9 cellular contexts compared by ENCODE assay signal in genomic region chr14:103104654-103105511, GRCh38. TPM values are rescaled to one million over a fixed set of nuclear protein-coding genes. Genes with fewer than 3 reads are reported as not detected.
A peak's percentile ranks its signal among the peaks of the same experiment; 100 is the strongest.
DNase-seq lines count a peak whose midpoint lies in the region; ATAC-seq and TF ChIP-seq lines count a peak whose summit lies in the region.
"Had no signal": no experiment of that assay in that cellular context is flagged by ENCODE, and none has a peak within 500 bp of the region (broad histone marks: within the 10 kb centered on the region; RNA-seq: fewer than 3 reads in every experiment).

No MANE protein-coding gene starts in this region.

- H3F3A ChIP-seq in neural progenitor cell (ENCODE audit: low read depth): no peaks in the 10 kb centered on the region

- no peaks in the 10 kb centered on the region for H3K36me3 Mint-ChIP-seq in activated T-cell treated with anti-CD3 and anti-CD28 coated beads, Interleukin-2, amount 50 U/mL, for 4 hours (ENCODE audit: insufficient read depth)
- no peaks in the 10 kb centered on the region for H3K36me3 Mint-ChIP-seq in neural progenitor cell

- peak overlapping the region; percentile 11 for H3K27ac Mint-ChIP-seq in neural progenitor cell

- H3K27me3 Mint-ChIP-seq in activated T-cell treated with anti-CD3 and anti-CD28 coated beads, Interleukin-2, amount 50 U/mL, for 4 hours (ENCODE audit: low read depth): peaks cover 53% of the 10 kb centered on the region
- H3K27me3 Mint-ChIP-seq in neural progenitor cell (ENCODE audit: insufficient read depth, low read depth): peaks cover 31% of the 10 kb centered on the region

- H3K4me1 Mint-ChIP-seq in activated T-cell treated with anti-CD3 and anti-CD28 coated beads, Interleukin-2, amount 50 U/mL, for 4 hours (ENCODE audit: low read depth): peaks cover 8% of the 10 kb centered on the region
- peaks cover 15% of the 10 kb centered on the region for H3K4me1 Mint-ChIP-seq in neural progenitor cell

- intact Hi-C loops in thyroid gland (cut with DNase I): loop anchor here (5.0 kb wide), 2 partner anchors 37 to 187 kb away; no protein-coding TSS in a partner anchor

- H3K27me3 ChIP-seq in DND-41 (ENCODE audit: insufficient read depth, low read length, poor library complexity) (no peaks in the 10 kb centered on the region), neural progenitor cell (peaks cover 36% of the 10 kb centered on the region), thyroid gland (peaks cover 9% of the 10 kb centered on the region)

- H3K27ac ChIP-seq in DND-41 (ENCODE audit: low read length): no peak overlapping the region
- H3K27ac ChIP-seq in neural progenitor cell: no peak overlapping the region
- H3K27ac ChIP-seq in thyroid gland: no peak overlapping the region

- H3K4me2 ChIP-seq in DND-41 (ENCODE audit: insufficient read depth, low read length) (peak overlapping the region; percentile 19; the same call in 1 of the 2 replicates), neural progenitor cell (peak overlapping the region; percentile 58)

- no peak overlapping the region for H3K4me3 ChIP-seq in DND-41 (ENCODE audit: low read depth in 1 of 2, low read length in 2 of 2)
- H3K4me3 ChIP-seq in neural progenitor cell: peak overlapping the region; percentile 18
- no peak overlapping the region for H3K4me3 ChIP-seq in thyroid gland (replicated peaks in 1 of 3)

- WGBS in thyroid gland, 2 donors: 9 to 12% methylated on average over 27 to 34 of the region's 61 CpGs

- H3K4me3 Mint-ChIP-seq in activated T-cell treated with anti-CD3 and anti-CD28 coated beads, Interleukin-2, amount 50 U/mL, for 4 hours: no peak overlapping the region
- H3K4me3 Mint-ChIP-seq in neural progenitor cell: peak overlapping the region; percentile 42

- H3K9ac ChIP-seq in DND-41 (ENCODE audit: low read depth, low read length) (no peak overlapping the region), neural progenitor cell (no peak overlapping the region)

- TF ChIP-seq POLR2A in thyroid gland (IDR thresholded peaks at IDR 0.05): no peak

- 0 out of 2 replicates have a peak, but pooled peaks cover 3% of the 10 kb centered on the region for H4K20me1 ChIP-seq in DND-41 (ENCODE audit: insufficient read depth, low read length)
- no peaks in the 10 kb centered on the region for H4K20me1 ChIP-seq in neural progenitor cell (ENCODE audit: low read depth)

- H2AFZ ChIP-seq in DND-41 (ENCODE audit: low read depth, low read length) (no peak overlapping the region), neural progenitor cell (replicated peaks) (no peak overlapping the region)

- H3K9me3 ChIP-seq in DND-41 (ENCODE audit: insufficient read depth, low read length, severe bottlenecking) (no peaks in the 10 kb centered on the region), neural progenitor cell (ENCODE audit: low read depth) (no peaks in the 10 kb centered on the region), thyroid gland (no peaks in the 10 kb centered on the region)

- no peaks in the 10 kb centered on the region for H3K36me3 ChIP-seq in DND-41 (ENCODE audit: insufficient read depth, low read length)
- H3K36me3 ChIP-seq in neural progenitor cell: no peaks in the 10 kb centered on the region
- H3K36me3 ChIP-seq in thyroid gland: no peaks in the 10 kb centered on the region

- peak; percentile 66 for DNase-seq in DND-41
- DNase-seq in NOMO-1 (lab: John Stamatoyannopoulos, UW; ENCODE audit: unreplicated experiment in 2 of 2): peak; percentile 9 to 47
- DNase-seq in activated T-cell treated with anti-CD3 and anti-CD28 coated beads, Interleukin-2, amount 50 U/mL, for 4 hours: peak; percentile 74
- peak; percentile 31 for DNase-seq in fibroblast of peridontal ligament (ENCODE audit: extremely low read depth)
- DNase-seq in neural progenitor cell (ENCODE audit: low spot score): peak; percentile 77
- peak; percentile 64 to 76 for DNase-seq in thyroid gland
- DNase-seq in NCI-H2029 (lab: John Stamatoyannopoulos, UW): no peak

- ATAC-seq in DND-41 (ENCODE audit: insufficient read depth, low read depth): peak; percentile 91
- ATAC-seq in HG02885 (IDR thresholded peaks at IDR 0.05; ENCODE audit: poor library complexity, unreplicated experiment): peak; percentile 60
- peak; percentile 91 to 93 for ATAC-seq in activated T-cell treated with anti-CD3 and anti-CD28 coated beads, Interleukin-2, amount 50 U/mL, for 4 hours

- peaks cover 5% of the 10 kb centered on the region for H3K4me1 ChIP-seq in DND-41 (ENCODE audit: insufficient read depth, low read length)
- peaks cover 8% of the 10 kb centered on the region for H3K4me1 ChIP-seq in neural progenitor cell
- peaks cover 0 to 34% of the 10 kb centered on the region in 2 donors for H3K4me1 ChIP-seq in thyroid gland

- TF ChIP-seq CTCF in DND-41 (IDR thresholded peaks at IDR 0.05; ENCODE audit: borderline replicate concordance, extremely low read depth, low read length, poor library complexity, severe bottlenecking) (peak; percentile 97), neural progenitor cell (IDR thresholded peaks at IDR 0.05) (peak; percentile 99), thyroid gland (IDR thresholded peaks at IDR 0.05) (peak; percentile 76 to 99 (median 94))

- no peaks in the 10 kb centered on the region for H3K9me3 Mint-ChIP-seq in activated T-cell treated with anti-CD3 and anti-CD28 coated beads, Interleukin-2, amount 50 U/mL, for 4 hours
- H3K9me3 Mint-ChIP-seq in neural progenitor cell: no peaks in the 10 kb centered on the region

- no peaks in the 10 kb centered on the region for H3K79me2 ChIP-seq in DND-41 (ENCODE audit: insufficient read depth, low read length)
- no peaks in the 10 kb centered on the region for H3K79me2 ChIP-seq in neural progenitor cell (ENCODE audit: low read depth)

RNA-seq across cellular contexts. Expression of gene EXOC3L4, which starts 10.4 kb away (rescaled TPM):
- not detected for total RNA-seq in activated T-cell treated with anti-CD3 and anti-CD28 coated beads, Interleukin-2, amount 50 U/mL, for 4 hours
- total RNA-seq in neural progenitor cell (ENCODE audit: low replicate concordance) (not detected in 2 replicates), thyroid gland (under 1 TPM in 2 of 4 donors, not detected in 2; 0.44 to 0.78 TPM)
- total RNA-seq: activated CD8-positive, alpha-beta memory T cell treated with anti-CD3 and anti-CD28 coated beads for 36 hours had no signal

RNA-seq across cellular contexts. Expression of gene TNFAIP2, which starts 18.4 kb away (rescaled TPM):
- 10 to 100 TPM in 1 of 3 donors, 1 to 10 TPM in 2; 1.4 to 10.4 (median 6.4) TPM for total RNA-seq in activated T-cell treated with anti-CD3 and anti-CD28 coated beads, Interleukin-2, amount 50 U/mL, for 4 hours
- total RNA-seq in neural progenitor cell (ENCODE audit: low replicate concordance) (5.3 and 14.0 TPM in 2 replicates), thyroid gland (10 to 100 TPM; 28.6 to 37.2 (median 31.2) TPM)

RNA-seq across cellular contexts. Expression of gene LBHD2, which starts 20.9 kb away (rescaled TPM):
- not detected for total RNA-seq in activated T-cell treated with anti-CD3 and anti-CD28 coated beads, Interleukin-2, amount 50 U/mL, for 4 hours
- not detected in 2 replicates for total RNA-seq in neural progenitor cell (ENCODE audit: low replicate concordance)
- not detected for total RNA-seq in thyroid gland
- total RNA-seq: activated CD8-positive, alpha-beta memory T cell treated with anti-CD3 and anti-CD28 coated beads for 36 hours had no signal

RNA-seq across cellular contexts. Expression of gene CDC42BPB, which starts 47.5 kb away (rescaled TPM):
- total RNA-seq in activated T-cell treated with anti-CD3 and anti-CD28 coated beads, Interleukin-2, amount 50 U/mL, for 4 hours: 1 to 10 TPM; 2.8 to 6.6 (median 5.1) TPM
- 48.2 and 78.7 TPM in 2 replicates for total RNA-seq in neural progenitor cell (ENCODE audit: low replicate concordance)
- 100 to 1,000 TPM in 2 of 4 donors, 10 to 100 TPM in 2; 90.7 to 153 (median 101) TPM for total RNA-seq in thyroid gland
